Comparison of ENCODE assay signal across 8 cellular contexts in genomic region chr11:57568330-57568766, GRCh38. TPM values are rescaled to one million over a fixed set of nuclear protein-coding genes. Genes with fewer than 3 reads are reported as not detected.
DNase-seq lines count a peak whose midpoint lies in the region; ATAC-seq, FAIRE-seq and TF ChIP-seq lines count a peak whose summit lies in the region.

No MANE protein-coding gene starts in this region.

- FAIRE-seq in HTR-8/SVneo (lab: Jason Lieb, UNC) = no peak

- peak overlapping the region; percentile 95 to 100 (median 100) for H3K4me3 Mint-ChIP-seq in CD8-positive, alpha-beta memory T cell
- peak overlapping the region; percentile 93 for H3K4me3 Mint-ChIP-seq in stimulated activated memory B cell treated with anti-CD40 and anti-IgM and Interleukin-4, amounts not matched to agents 10 μg/mL and 1 μg/mL and 100 μg/mL, for 72 hours

- H3K36me3 Mint-ChIP-seq in CD8-positive, alpha-beta memory T cell = peaks cover 0 to 27% (median 0%) of the 10 kb centered on the region in 3 donors
- H3K36me3 Mint-ChIP-seq in stimulated activated memory B cell treated with anti-CD40 and anti-IgM and Interleukin-4, amounts not matched to agents 10 μg/mL and 1 μg/mL and 100 μg/mL, for 72 hours = peaks cover 12% of the 10 kb centered on the region

- peaks cover 23% of the 10 kb centered on the region for H3K4me1 ChIP-seq in CD8-positive, alpha-beta memory T cell (ENCODE audit: insufficient read depth, low read length)

- no peaks in the 10 kb centered on the region for H3K9me3 Mint-ChIP-seq in CD8-positive, alpha-beta memory T cell
- H3K9me3 Mint-ChIP-seq in stimulated activated memory B cell treated with anti-CD40 and anti-IgM and Interleukin-4, amounts not matched to agents 10 μg/mL and 1 μg/mL and 100 μg/mL, for 72 hours = no peaks in the 10 kb centered on the region

- H3K9me3 ChIP-seq in CD8-positive, alpha-beta memory T cell (ENCODE audit: low read length) = no peaks in the 10 kb centered on the region

- no peaks in the 10 kb centered on the region for H3K27me3 ChIP-seq in CD8-positive, alpha-beta memory T cell (ENCODE audit: insufficient read depth, low read length, poor library complexity, severe bottlenecking)

- H3K27ac ChIP-seq in CD8-positive, alpha-beta memory T cell (ENCODE audit: low read depth, low read length) = peak overlapping the region; percentile 77
- peak overlapping the region; percentile 20 to 85 for H3K27ac ChIP-seq in coronary artery

- peak overlapping the region; percentile 88 to 100 (median 98) for H3K27ac Mint-ChIP-seq in CD8-positive, alpha-beta memory T cell
- H3K27ac Mint-ChIP-seq in stimulated activated memory B cell treated with anti-CD40 and anti-IgM and Interleukin-4, amounts not matched to agents 10 μg/mL and 1 μg/mL and 100 μg/mL, for 72 hours = peak overlapping the region; percentile 84

- H3K27me3 Mint-ChIP-seq in CD8-positive, alpha-beta memory T cell = peaks cover 0 to 1% of the 10 kb centered on the region in 2 donors
- H3K27me3 Mint-ChIP-seq in stimulated activated memory B cell treated with anti-CD40 and anti-IgM and Interleukin-4, amounts not matched to agents 10 μg/mL and 1 μg/mL and 100 μg/mL, for 72 hours = no peaks in the 10 kb centered on the region

- H3K36me3 ChIP-seq in CD8-positive, alpha-beta memory T cell (ENCODE audit: insufficient read depth, low read length) = no peaks in the 10 kb centered on the region

- peak in 3 of 5 donors; percentile 81 to 87 (median 84) for DNase-seq in CD8-positive, alpha-beta memory T cell
- DNase-seq in HTR-8/SVneo (ENCODE audit: insufficient read length, low spot score) (peak; percentile 81), UCSD-AML1 (lab: John Stamatoyannopoulos, UW; ENCODE audit: unreplicated experiment) (peak; percentile 87), coronary artery (ENCODE audit: low spot score) (no peak), middle frontal gyrus (ENCODE audit: extremely low spot score, low spot score) (peak; percentile 53), iPS-NIHi11 (ENCODE audit: low spot score) (no peak)

- TF ChIP-seq CTCF in coronary artery (IDR thresholded peaks at IDR 0.05) = peak; percentile 91

- CTCF ChIA-PET in CD8-positive, alpha-beta memory T cell (lab: Charles Lee) = interaction anchor here (0.9 to 6.4 kb wide), 35 partner anchors 10 to 1085 kb away, joined by 3 to 144 read pairs (median 6); partner anchors contain the start of genes CLP1, SELENOH, SLC43A1 and TIMM10

- POLR2A ChIA-PET in CD8-positive, alpha-beta memory T cell (lab: Charles Lee) = interaction anchor here (0.6 to 1.6 kb wide), 3 partner anchors 38 to 151 kb away, joined by 4 to 6 read pairs (median 4); partner anchors contain the start of gene TIMM10

- peak overlapping the region; percentile 84 for H3K4me3 ChIP-seq in CD8-positive, alpha-beta memory T cell (ENCODE audit: low read length)
- H3K4me3 ChIP-seq in coronary artery = peak overlapping the region; percentile 87

- H3K4me1 Mint-ChIP-seq in CD8-positive, alpha-beta memory T cell = peaks cover 36 to 45% (median 40%) of the 10 kb centered on the region in 3 donors
- H3K4me1 Mint-ChIP-seq in stimulated activated memory B cell treated with anti-CD40 and anti-IgM and Interleukin-4, amounts not matched to agents 10 μg/mL and 1 μg/mL and 100 μg/mL, for 72 hours = peaks cover 40% of the 10 kb centered on the region

- peak; percentile 6 for ATAC-seq in GM19455 (IDR thresholded peaks at IDR 0.05; ENCODE audit: unreplicated experiment)
- peak; percentile 18 for ATAC-seq in stimulated activated memory B cell treated with anti-CD40 and anti-IgM and Interleukin-4, amounts not matched to agents 10 μg/mL and 1 μg/mL and 100 μg/mL, for 72 hours

RNA-seq across cellular contexts. Expression of gene UBE2L6, which starts 0.9 kb away (rescaled TPM):
- total RNA-seq in CD8-positive, alpha-beta memory T cell = 10 to 100 TPM; 74.9 to 79.2 TPM
- 286 TPM for polyA plus RNA-seq in CD8-positive, alpha-beta memory T cell

RNA-seq across cellular contexts. Expression of gene SERPING1, which starts 29.1 kb away (rescaled TPM):
- not detected for total RNA-seq in CD8-positive, alpha-beta memory T cell
- not detected for polyA plus RNA-seq in CD8-positive, alpha-beta memory T cell

RNA-seq across cellular contexts. Expression of gene SMTNL1, which starts 31.0 kb away (rescaled TPM):
- total RNA-seq in CD8-positive, alpha-beta memory T cell = not detected
- 0.16 TPM for polyA plus RNA-seq in CD8-positive, alpha-beta memory T cell

RNA-seq across cellular contexts. Expression of gene TIMM10, which starts 37.8 kb away (rescaled TPM):
- 100 to 1,000 TPM; 151 to 154 TPM for total RNA-seq in CD8-positive, alpha-beta memory T cell
- polyA plus RNA-seq in CD8-positive, alpha-beta memory T cell = 72.2 TPM

RNA-seq across cellular contexts. Expression of gene SLC43A1, which starts 52.8 kb away (rescaled TPM):
- 10 to 100 TPM; 24.2 to 25.3 TPM for total RNA-seq in CD8-positive, alpha-beta memory T cell
- 23.5 TPM for polyA plus RNA-seq in CD8-positive, alpha-beta memory T cell

Comparison
In these comparisons a context has a peak if more than half of its experiments do, and no peak if none do; other contexts are left out.
1. DNase-seq: peak in CD8-positive, alpha-beta memory T cell (3 of 5), HTR-8/SVneo (single experiment), UCSD-AML1 (single experiment) and middle frontal gyrus (single experiment); none in coronary artery (single experiment) and iPS-NIHi11 (single experiment).